Comparison of ENCODE assay signal across 8 cellular contexts in the genomic region with DNA sequence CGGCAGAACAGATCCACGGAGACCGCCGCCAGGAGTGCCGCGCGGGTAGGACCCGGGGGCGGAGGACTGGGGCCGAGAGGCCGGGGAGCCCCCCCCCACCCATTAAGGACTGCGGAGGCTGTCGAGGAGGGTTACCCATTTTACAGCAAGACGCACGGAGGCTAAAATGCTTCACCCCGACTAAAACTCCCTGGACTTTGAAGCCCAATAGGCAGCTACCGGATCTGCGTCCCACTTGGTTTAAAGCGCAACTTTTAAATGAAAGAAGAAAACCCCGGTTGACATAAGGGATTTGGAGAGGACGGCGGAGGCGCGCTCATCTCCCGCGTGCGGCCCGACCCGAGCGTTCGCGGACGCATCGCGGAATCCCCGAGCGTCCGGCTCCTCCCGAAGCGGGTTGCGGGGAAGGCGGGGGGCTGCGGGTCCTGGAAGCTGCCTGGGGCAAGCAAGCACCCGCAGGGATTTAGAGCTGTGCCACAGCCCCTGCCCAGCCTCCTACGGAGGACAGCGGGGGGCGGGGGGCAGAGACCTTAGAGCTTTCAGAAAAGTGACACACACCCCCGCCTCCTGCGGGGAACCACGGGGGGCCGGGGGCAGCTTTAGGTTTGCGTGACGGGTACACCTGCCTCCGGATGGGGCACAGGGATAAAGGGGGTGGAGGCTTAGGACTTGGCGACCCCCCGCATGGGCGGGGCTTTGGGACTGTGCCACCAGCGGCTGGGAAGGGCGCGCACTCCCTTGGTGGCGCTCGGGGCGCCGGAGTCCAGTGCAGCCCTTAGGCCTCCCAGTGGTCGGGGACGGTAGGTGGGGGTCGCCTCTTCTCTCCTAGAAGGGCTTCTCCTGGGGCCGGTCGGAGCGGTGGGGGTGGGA. TPM values are rescaled to one million over a fixed set of nuclear protein-coding genes. Genes with fewer than 3 reads are reported as not detected.
DNase-seq lines count a peak whose midpoint lies in the region; ATAC-seq and TF ChIP-seq lines count a peak whose summit lies in the region.

No MANE protein-coding gene starts in this region.

- ATAC-seq in gastrocnemius medialis: no peak
- no peak for ATAC-seq in GM18867 (IDR thresholded peaks at IDR 0.05; ENCODE audit: unreplicated experiment)

- H3K36me3 ChIP-seq in H7 (replicated peaks; ENCODE audit: control insufficient read depth, insufficient read depth, low read length): no peaks in the 10 kb centered on the region; the same call in 1 of the 2 replicates
- no peaks in the 10 kb centered on the region for H3K36me3 ChIP-seq in SJSA1
- H3K36me3 ChIP-seq in cardiac muscle cell: no peaks in the 10 kb centered on the region
- no peaks in the 10 kb centered on the region for H3K36me3 ChIP-seq in gastrocnemius medialis

- H3K9me3 ChIP-seq in SJSA1 (replicated peaks) (peaks cover 15% of the 10 kb centered on the region), cardiac muscle cell (ENCODE audit: low read depth) (no peaks in the 10 kb centered on the region), gastrocnemius medialis (no peaks in the 10 kb centered on the region)

- H3K4me3 ChIP-seq in H7 (ENCODE audit: insufficient read depth, low read depth, low read length) (peak overlapping the region; percentile 56), SJSA1 (peak overlapping the region; percentile 45), cardiac muscle cell (peak overlapping the region; percentile 90), gastrocnemius medialis (peak overlapping the region; percentile 9 to 36 (median 28))

- H3K27me3 ChIP-seq in H7 (ENCODE audit: control insufficient read depth, insufficient read depth, low read length): peaks cover 33% of the 10 kb centered on the region
- peaks cover 23% of the 10 kb centered on the region for H3K27me3 ChIP-seq in SJSA1 (replicated peaks)
- peaks cover 7% of the 10 kb centered on the region for H3K27me3 ChIP-seq in cardiac muscle cell
- H3K27me3 ChIP-seq in gastrocnemius medialis: peaks cover 34 to 38% (median 35%) of the 10 kb centered on the region in 3 donors

- no peak for TF ChIP-seq POLR2A in gastrocnemius medialis (IDR thresholded peaks at IDR 0.05)

- in situ Hi-C loops in gastrocnemius medialis (cut with MboI; ENCODE audit: low sequenced_read_pairs in 4 of 4): loop anchor here in 3 of 4 donors (25.0 kb wide), 3 partner anchors 151 to 401 kb away; no protein-coding TSS in a partner anchor

- intact Hi-C loops in gastrocnemius medialis (cut with DNase I; ENCODE audit: low total_unique reads): no loop called here

- no peak overlapping the region for H3K27ac ChIP-seq in SJSA1
- no peak overlapping the region for H3K27ac ChIP-seq in cardiac muscle cell
- no peak overlapping the region for H3K27ac ChIP-seq in gastrocnemius medialis

- DNase-seq in H7 (peak; percentile 85), SJSA1 (ENCODE audit: low read depth in 1 of 2, low spot score in 2 of 2) (no peak), cardiac muscle cell (ENCODE audit: low read depth in 1 of 2, low spot score in 1 of 2) (peak; percentile 45 to 72), gastrocnemius medialis (no peak), NCI-H1092 treated with DMSO at 0.1 percent for 48 hours (lab: John Stamatoyannopoulos, UW) (no peak), T-helper 1 cell (no peak)
- DNase-seq in activated CD4-positive, alpha-beta T cell treated with anti-CD3 and anti-CD28 coated beads, Interleukin-2, amount 50 U/mL, for 4 hours: no peak

- H3K4me1 ChIP-seq in SJSA1 (replicated peaks) (peaks cover 21% of the 10 kb centered on the region), cardiac muscle cell (ENCODE audit: low read depth) (peaks cover 13% of the 10 kb centered on the region), gastrocnemius medialis (peaks cover 0 to 5% of the 10 kb centered on the region in 2 donors)

- peak; percentile 14 for TF ChIP-seq CTCF in cardiac muscle cell (IDR thresholded peaks at IDR 0.05; ENCODE audit: low read depth, low read length)
- no peak for TF ChIP-seq CTCF in gastrocnemius medialis (IDR thresholded peaks at IDR 0.05 in 4 of 5, conservative IDR thresholded peaks at IDR 0.05 in 1 of 5)

RNA-seq across cellular contexts. Expression of gene CELSR1, which starts 0.8 kb away (rescaled TPM):
- 5.3 and 7.8 TPM in 2 replicates for total RNA-seq in H7 (2014; rRNA removed; shearing (Covaris generic))
- 0.41 and 1.1 TPM in 2 replicates for total RNA-seq in SJSA1 (2014; rRNA removed; shearing (Covaris generic))
- total RNA-seq in cardiac muscle cell (26.0 and 37.4 TPM in 2 replicates), gastrocnemius medialis (1 to 10 TPM in 2 of 4 donors, under 1 TPM in 2; 0.10 to 1.5 (median 0.87) TPM)
- polyA plus RNA-seq in cardiac muscle cell: 9.0 and 9.2 TPM in 2 replicates

Comparison
In these comparisons a context has a peak if more than half of its experiments do, and no peak if none do; other contexts are left out.
1. DNase-seq: peak in H7 (single experiment) and cardiac muscle cell (2 of 2); none in SJSA1 (0 of 2), gastrocnemius medialis (0 of 2), activated CD4-positive, alpha-beta T cell treated with anti-CD3 and anti-CD28 coated beads, Interleukin-2, amount 50 U/mL, for 4 hours (0 of 2), NCI-H1092 treated with DMSO at 0.1 percent for 48 hours (single experiment) and T-helper 1 cell (0 of 5).
2. H3K4me3 ChIP-seq: peak in every context shown above with its lines; median percentile 90 in cardiac muscle cell; 56 in H7; 45 in SJSA1; 28 in gastrocnemius medialis.